Comparison of ENCODE assay signal across 22 cellular contexts in the genomic region with DNA sequence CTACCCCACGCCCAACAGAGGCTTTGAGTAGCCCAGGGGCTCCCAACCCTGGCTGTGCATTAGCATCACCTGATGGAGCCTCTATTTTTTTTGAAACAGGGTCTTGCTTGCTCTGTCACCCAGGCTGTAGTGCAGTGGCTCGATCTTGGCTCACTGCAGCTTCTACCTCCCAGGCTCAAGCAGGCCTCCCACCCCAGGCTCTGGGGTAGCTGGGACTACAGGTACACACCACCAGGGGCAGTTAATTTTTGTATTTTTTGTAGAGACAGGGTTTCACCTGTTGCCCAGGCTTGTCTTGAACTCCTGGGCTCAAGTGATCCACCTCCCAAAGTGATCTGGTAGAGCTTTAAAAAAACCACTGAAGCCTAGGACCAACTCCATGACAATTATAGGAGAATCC.
DNase-seq lines count a peak whose midpoint lies in the region; ATAC-seq, FAIRE-seq and TF ChIP-seq lines count a peak whose summit lies in the region.
"Had no signal": no experiment of that assay in that cellular context is flagged by ENCODE, and none has a peak within 500 bp of the region (broad histone marks: within the 10 kb centered on the region; RNA-seq: fewer than 3 reads in every experiment).

No MANE protein-coding gene starts in this region.

- no peaks in the 10 kb centered on the region for H3K36me3 Mint-ChIP-seq in activated naive CD8-positive, alpha-beta T cell treated with anti-CD3 and anti-CD28 coated beads, Interleukin-2, amount 10 ng/mL, durations not matched to agents 7 days and 5 days
- no peaks in the 10 kb centered on the region for H3K36me3 Mint-ChIP-seq in activated naive CD8-positive, alpha-beta T cell treated with anti-CD3 and anti-CD28 coated beads for 36 hours
- no peaks in the 10 kb centered on the region for H3K36me3 Mint-ChIP-seq in type B pancreatic cell
- H3K36me3 Mint-ChIP-seq: activated naive CD8-positive, alpha-beta T cell had no signal

- H3K4me3 Mint-ChIP-seq in activated naive CD8-positive, alpha-beta T cell treated with anti-CD3 and anti-CD28 coated beads, Interleukin-2, amount 10 ng/mL, durations not matched to agents 7 days and 5 days = peak overlapping the region; percentile 33
- H3K4me3 Mint-ChIP-seq in activated naive CD8-positive, alpha-beta T cell treated with anti-CD3 and anti-CD28 coated beads for 36 hours = no peak overlapping the region
- no peak overlapping the region for H3K4me3 Mint-ChIP-seq in type B pancreatic cell
- H3K4me3 Mint-ChIP-seq: activated naive CD8-positive, alpha-beta T cell; activated T-helper 1 cell treated with anti-CD3 and anti-CD28 coated beads, Interleukin-12 subunit alpha, Interleukin-12 subunit beta, Interleukin-2, Interleukin-4 antibody, amounts not matched to agents 30 ng/mL and 10 ng/mL and 1 ng/mL, durations not matched to agents 14 hours and 24 hours and 36 hours had no signal

- no peak for FAIRE-seq in urothelium cell line (lab: Jason Lieb, UNC)

- H3K4me1 Mint-ChIP-seq in activated naive CD8-positive, alpha-beta T cell treated with anti-CD3 and anti-CD28 coated beads, Interleukin-2, amount 10 ng/mL, durations not matched to agents 7 days and 5 days = peaks cover 13% of the 10 kb centered on the region
- peaks cover 12% of the 10 kb centered on the region for H3K4me1 Mint-ChIP-seq in activated naive CD8-positive, alpha-beta T cell treated with anti-CD3 and anti-CD28 coated beads for 36 hours
- peaks cover 7% of the 10 kb centered on the region for H3K4me1 Mint-ChIP-seq in type B pancreatic cell (ENCODE audit: unreplicated experiment)

- POLR2A ChIA-PET in activated naive CD8-positive, alpha-beta T cell treated with anti-CD3 and anti-CD28 coated beads, Interleukin-2, amount 10 ng/mL, durations not matched to agents 7 days and 5 days (lab: Charles Lee) = no interaction called here

- no peak for ATAC-seq in activated naive CD8-positive, alpha-beta T cell treated with anti-CD3 and anti-CD28 coated beads, Interleukin-2, amount 10 ng/mL, durations not matched to agents 7 days and 5 days (ENCODE audit: low read depth)
- ATAC-seq in HG02973 (IDR thresholded peaks at IDR 0.05; ENCODE audit: unreplicated experiment) = peak; percentile 16
- no peak for ATAC-seq in GM21526 (IDR thresholded peaks at IDR 0.05; ENCODE audit: low FRiP score, unreplicated experiment)
- ATAC-seq: body of pancreas had no signal

- H3K27ac ChIP-seq in VCaP = peak overlapping the region; percentile 54; the same call in 1 of the 2 replicates
- H3K27ac ChIP-seq: body of pancreas, C4-2B, heart left ventricle, right atrium auricular region had no signal

- no peak for DNase-seq in activated naive CD8-positive, alpha-beta T cell treated with anti-CD3 and anti-CD28 coated beads, Interleukin-2, amount 10 ng/mL, durations not matched to agents 7 days and 5 days
- DNase-seq in activated naive CD8-positive, alpha-beta T cell treated with anti-CD3 and anti-CD28 coated beads for 36 hours = no peak
- DNase-seq in GM19238 (ENCODE audit: insufficient read length, low spot score) = no peak
- DNase-seq in type B pancreatic cell (ENCODE audit: extremely low spot score, unreplicated experiment) = no peak
- no peak for DNase-seq in urothelium cell line (ENCODE audit: low spot score)
- DNase-seq: activated CD8-positive, alpha-beta memory T cell treated with anti-CD3 and anti-CD28 coated beads for 24 hours; body of pancreas; NCI-H187 treated with DMSO at 0.1 percent for 48 hours; NCI-H345; occipital lobe; RPMI8226; stimulated activated CD4-positive, alpha-beta T cell treated with anti-CD3 and anti-CD28 coated beads, Interleukin-15, amount 100 ng/mL, for 24 hours; stimulated activated naive CD4-positive, alpha-beta T cell; trophoblast cell had no signal

- no peak overlapping the region for H3K27ac Mint-ChIP-seq in activated naive CD8-positive, alpha-beta T cell treated with anti-CD3 and anti-CD28 coated beads, Interleukin-2, amount 10 ng/mL, durations not matched to agents 7 days and 5 days
- H3K27ac Mint-ChIP-seq in activated naive CD8-positive, alpha-beta T cell treated with anti-CD3 and anti-CD28 coated beads for 36 hours = no peak overlapping the region
- no peak overlapping the region for H3K27ac Mint-ChIP-seq in type B pancreatic cell
- H3K27ac Mint-ChIP-seq: activated naive CD8-positive, alpha-beta T cell; activated T-helper 1 cell treated with anti-CD3 and anti-CD28 coated beads, Interleukin-12 subunit alpha, Interleukin-12 subunit beta, Interleukin-2, Interleukin-4 antibody, amounts not matched to agents 30 ng/mL and 10 ng/mL and 1 ng/mL, durations not matched to agents 14 hours and 24 hours and 36 hours had no signal

- no peak for TF ChIP-seq CTCF in VCaP (conservative IDR thresholded peaks at IDR 0.05)
- no peak for TF ChIP-seq CTCF in type B pancreatic cell (conservative IDR thresholded peaks at IDR 0.05)

- H3K9me3 Mint-ChIP-seq in activated naive CD8-positive, alpha-beta T cell treated with anti-CD3 and anti-CD28 coated beads, Interleukin-2, amount 10 ng/mL, durations not matched to agents 7 days and 5 days = no peaks in the 10 kb centered on the region
- H3K9me3 Mint-ChIP-seq in activated naive CD8-positive, alpha-beta T cell treated with anti-CD3 and anti-CD28 coated beads for 36 hours = no peaks in the 10 kb centered on the region
- H3K9me3 Mint-ChIP-seq in type B pancreatic cell = peaks cover 5% of the 10 kb centered on the region
- H3K9me3 Mint-ChIP-seq: activated T-helper 1 cell treated with anti-CD3 and anti-CD28 coated beads, Interleukin-12 subunit alpha, Interleukin-12 subunit beta, Interleukin-2, Interleukin-4 antibody, amounts not matched to agents 30 ng/mL and 10 ng/mL and 1 ng/mL, durations not matched to agents 14 hours and 24 hours and 36 hours had no signal

- peaks cover 25% of the 10 kb centered on the region for H3K27me3 Mint-ChIP-seq in activated naive CD8-positive, alpha-beta T cell treated with anti-CD3 and anti-CD28 coated beads, Interleukin-2, amount 10 ng/mL, durations not matched to agents 7 days and 5 days
- peaks cover 18% of the 10 kb centered on the region for H3K27me3 Mint-ChIP-seq in activated naive CD8-positive, alpha-beta T cell treated with anti-CD3 and anti-CD28 coated beads for 36 hours
- peaks cover 11% of the 10 kb centered on the region for H3K27me3 Mint-ChIP-seq in type B pancreatic cell
